ENCODE assay signal across 1 cellular context in genomic region chr14:104801284-104802119, GRCh38.
TF ChIP-seq lines count a peak whose summit lies in the region.

No MANE protein-coding gene starts in this region.

TF ChIP-seq in endothelial cell of umbilical vein, 7 proteins besides CTCF, POLR2A, EP300 and RAD21 (continued from another document):
- TF ChIP-seq MAX (IDR thresholded peaks at IDR 0.05; ENCODE audit: insufficient read depth, insufficient read length) (no peak), EZH2 (IDR thresholded peaks at IDR 0.05; ENCODE audit: borderline replicate concordance, low read depth, low read length, severe bottlenecking) (no peak), GATA2 (IDR thresholded peaks at IDR 0.05; ENCODE audit: insufficient read depth, insufficient read length, low read depth, low read length) (no peak), MYC (IDR thresholded peaks at IDR 0.05; ENCODE audit: low read depth, low read length) (no peak), JUN (IDR thresholded peaks at IDR 0.05; ENCODE audit: borderline replicate concordance, insufficient read depth, insufficient read length, low read depth) (no peak), POLR2AphosphoS5 (IDR thresholded peaks at IDR 0.05; ENCODE audit: insufficient read depth, low read depth, low read length) (no peak)
